9 cellular contexts compared by ENCODE assay signal in genomic region chr1:198162091-198162767, GRCh38. TPM values are rescaled to one million over a fixed set of nuclear protein-coding genes. Genes with fewer than 3 reads are reported as not detected.
DNase-seq lines count a peak whose midpoint lies in the region; ATAC-seq, FAIRE-seq and TF ChIP-seq lines count a peak whose summit lies in the region.
"Had no signal": no experiment of that assay in that cellular context is flagged by ENCODE, and none has a peak within 500 bp of the region (broad histone marks: within the 10 kb centered on the region; RNA-seq: fewer than 3 reads in every experiment).

No MANE protein-coding gene starts in this region.

- POLR2A ChIA-PET in PC-9 (lab: Charles Lee; ENCODE audit: unreplicated experiment), result interaction anchor here (0.6 kb wide), 1 partner anchor 519 kb away, joined by 6 read pairs; no protein-coding TSS in a partner anchor

- H3K79me2 ChIP-seq in PC-9 (ENCODE audit: low read depth), result peaks cover 100% of the 10 kb centered on the region

- H3K27ac ChIP-seq in small intestine (ENCODE audit: low read depth in 1 of 2, low read length in 1 of 2) (peak overlapping the region; percentile 83 to 85), PC-9 (no peak overlapping the region), mesenchymal stem cell (ENCODE audit: low read length, poor library complexity, severe bottlenecking) (no peak overlapping the region)

- H4K20me1 ChIP-seq in PC-9 (ENCODE audit: insufficient read depth), result 0 out of 2 replicates have a peak, but pooled peaks cover 4% of the 10 kb centered on the region

- H3K4ac ChIP-seq in mesenchymal stem cell (ENCODE audit: low read depth in 1 of 2, low read length in 2 of 2), result no peak overlapping the region

- no peak overlapping the region for H3K9ac ChIP-seq in mesenchymal stem cell (ENCODE audit: low read length)

- H3K36me3 Mint-ChIP-seq in activated CD4-positive, alpha-beta T cell treated with anti-CD3 and anti-CD28 coated beads, Interleukin-2, amount 10 ng/mL, durations not matched to agents 24 days and 14 days (ENCODE audit: low read depth), result peaks cover 5% of the 10 kb centered on the region
- H3K36me3 Mint-ChIP-seq in activated T-helper 17 cell treated with anti-CD3 and anti-CD28 coated beads, Interleukin-2, amount 50 U/mL, for 72 hours (ENCODE audit: low read depth), result peaks cover 21% of the 10 kb centered on the region

- peaks cover 8 to 16% of the 10 kb centered on the region in 2 donors for H3K4me1 ChIP-seq in small intestine (ENCODE audit: control insufficient read depth in 2 of 2, insufficient read depth in 1 of 2, low read depth in 1 of 2, low read length in 1 of 2)
- H3K4me1 ChIP-seq in PC-9 (replicated peaks; ENCODE audit: insufficient read depth), result peaks cover 20% of the 10 kb centered on the region; the same call in 1 of the 2 replicates
- H3K4me1 ChIP-seq in mesenchymal stem cell (ENCODE audit: control insufficient read depth, insufficient read depth, low read depth, low read length), result no peaks in the 10 kb centered on the region

- H3K27ac Mint-ChIP-seq in activated CD4-positive, alpha-beta T cell treated with anti-CD3 and anti-CD28 coated beads, Interleukin-2, amount 10 ng/mL, durations not matched to agents 24 days and 14 days, result peak overlapping the region; percentile 66
- peak overlapping the region; percentile 80 for H3K27ac Mint-ChIP-seq in activated T-helper 17 cell treated with anti-CD3 and anti-CD28 coated beads, Interleukin-2, amount 50 U/mL, for 72 hours

- H3K4me3 ChIP-seq in small intestine (ENCODE audit: low read depth in 1 of 2, low read length in 2 of 2), result no peak overlapping the region
- no peak overlapping the region for H3K4me3 ChIP-seq in PC-9
- H3K4me3 ChIP-seq in mesenchymal stem cell (ENCODE audit: insufficient read depth in 1 of 2, low read depth in 1 of 2, low read length in 2 of 2), result no peak overlapping the region

- 0 out of 2 replicates have a peak, but pooled peaks cover 5% of the 10 kb centered on the region for H3F3A ChIP-seq in PC-9 (ENCODE audit: insufficient read depth, low read depth)

- no peak overlapping the region for H3K14ac ChIP-seq in mesenchymal stem cell (ENCODE audit: low read length in 2 of 2)

- H3K36me3 ChIP-seq in small intestine (ENCODE audit: control insufficient read depth in 2 of 2, insufficient read depth in 2 of 2, low read length in 2 of 2) (no peaks in the 10 kb centered on the region), PC-9 (ENCODE audit: low read depth) (0 out of 2 replicates have a peak, but pooled peaks cover 4% of the 10 kb centered on the region), mesenchymal stem cell (ENCODE audit: control insufficient read depth in 1 of 2, insufficient read depth in 2 of 2, low read depth in 1 of 2, low read length in 2 of 2) (no peaks in the 10 kb centered on the region)

- H3K9me3 Mint-ChIP-seq in activated CD4-positive, alpha-beta T cell treated with anti-CD3 and anti-CD28 coated beads, Interleukin-2, amount 10 ng/mL, durations not matched to agents 24 days and 14 days, result no peaks in the 10 kb centered on the region
- no peaks in the 10 kb centered on the region for H3K9me3 Mint-ChIP-seq in activated T-helper 17 cell treated with anti-CD3 and anti-CD28 coated beads, Interleukin-2, amount 50 U/mL, for 72 hours

- ATAC-seq in HG03354 (IDR thresholded peaks at IDR 0.05; ENCODE audit: poor library complexity, severe bottlenecking, unreplicated experiment), result peak; percentile 10
- ATAC-seq in activated T-helper 17 cell treated with anti-CD3 and anti-CD28 coated beads, Interleukin-2, amount 50 U/mL, for 72 hours (replicated peaks), result no peak

- H3K9me2 ChIP-seq in PC-9 (ENCODE audit: insufficient read depth), result no peaks in the 10 kb centered on the region

- H4K8ac ChIP-seq in mesenchymal stem cell (ENCODE audit: low read length), result no peak overlapping the region

- no peaks in the 10 kb centered on the region for H3K27me3 Mint-ChIP-seq in activated CD4-positive, alpha-beta T cell treated with anti-CD3 and anti-CD28 coated beads, Interleukin-2, amount 10 ng/mL, durations not matched to agents 24 days and 14 days
- H3K27me3 Mint-ChIP-seq in activated T-helper 17 cell treated with anti-CD3 and anti-CD28 coated beads, Interleukin-2, amount 50 U/mL, for 72 hours, result no peaks in the 10 kb centered on the region

- no peaks in the 10 kb centered on the region for H3K27me3 ChIP-seq in small intestine (ENCODE audit: control insufficient read depth in 2 of 2, insufficient read depth in 2 of 2, low read length in 2 of 2)
- H3K27me3 ChIP-seq in PC-9 (ENCODE audit: insufficient read depth, low read depth), result no peaks in the 10 kb centered on the region
- H3K27me3 ChIP-seq in mesenchymal stem cell (ENCODE audit: control insufficient read depth in 1 of 2, insufficient read depth in 1 of 2, low read length in 2 of 2), result no peaks in the 10 kb centered on the region

- WGBS in small intestine, 3 donors, result 14 to 51% (median 23%) methylated on average over 2 of the region's 2 CpGs
- 100% methylated on average over 2 of the region's 2 CpGs for WGBS in mesenchymal stem cell

- no peaks in the 10 kb centered on the region for H3K9me3 ChIP-seq in small intestine (ENCODE audit: control insufficient read depth, low read depth)
- no peaks in the 10 kb centered on the region for H3K9me3 ChIP-seq in PC-9 (ENCODE audit: insufficient read depth, low read depth)
- no peaks in the 10 kb centered on the region for H3K9me3 ChIP-seq in mesenchymal stem cell (ENCODE audit: control insufficient read depth, low read length)

- DNase-seq in activated CD4-positive, alpha-beta T cell treated with anti-CD3 and anti-CD28 coated beads, Interleukin-2, amount 10 ng/mL, durations not matched to agents 24 days and 14 days, result no peak
- no peak for DNase-seq in activated CD4-positive, alpha-beta T cell treated with anti-CD3 and anti-CD28 coated beads for 4 hours
- DNase-seq in small intestine, result peak; percentile 86
- DNase-seq in PC-9, result no peak
- DNase-seq in DMS153 treated with DMSO at 0.1 percent for 48 hours (lab: John Stamatoyannopoulos, UW; ENCODE audit: unreplicated experiment), result no peak
- no peak for DNase-seq in mesenchymal stem cell
- DNase-seq: NCI-H2081 treated with DMSO at 0.1 percent for 48 hours had no signal

- H3K4me1 Mint-ChIP-seq in activated CD4-positive, alpha-beta T cell treated with anti-CD3 and anti-CD28 coated beads, Interleukin-2, amount 10 ng/mL, durations not matched to agents 24 days and 14 days, result peaks cover 51% of the 10 kb centered on the region
- peaks cover 46% of the 10 kb centered on the region for H3K4me1 Mint-ChIP-seq in activated T-helper 17 cell treated with anti-CD3 and anti-CD28 coated beads, Interleukin-2, amount 50 U/mL, for 72 hours

- no peak overlapping the region for H2BK120ac ChIP-seq in mesenchymal stem cell (ENCODE audit: low read depth, low read length)

- FAIRE-seq in small intestine (lab: Jason Lieb, UNC), result no peak

- peak overlapping the region; percentile 43 for H3K4me3 Mint-ChIP-seq in activated CD4-positive, alpha-beta T cell treated with anti-CD3 and anti-CD28 coated beads, Interleukin-2, amount 10 ng/mL, durations not matched to agents 24 days and 14 days
- H3K4me3 Mint-ChIP-seq in activated T-helper 17 cell treated with anti-CD3 and anti-CD28 coated beads, Interleukin-2, amount 50 U/mL, for 72 hours, result peak overlapping the region; percentile 90

- H4K91ac ChIP-seq in mesenchymal stem cell (ENCODE audit: low read length), result no peak overlapping the region

- H2AFZ ChIP-seq in PC-9 (no peak overlapping the region), mesenchymal stem cell (ENCODE audit: low read depth, low read length) (no peak overlapping the region)

- no peak overlapping the region for H3K4me2 ChIP-seq in PC-9
- no peak overlapping the region for H3K4me2 ChIP-seq in mesenchymal stem cell (ENCODE audit: low read length, poor library complexity, severe bottlenecking)

- no peak overlapping the region for H3K18ac ChIP-seq in mesenchymal stem cell (ENCODE audit: low read depth in 1 of 2, low read length in 2 of 2)

- no peak overlapping the region for H3K23ac ChIP-seq in mesenchymal stem cell (ENCODE audit: low read length in 2 of 2)

- TF ChIP-seq CTCF in PC-9 (conservative IDR thresholded peaks at IDR 0.05), result no peak

- H2BK5ac ChIP-seq in mesenchymal stem cell (ENCODE audit: low read depth, low read length, poor library complexity, severe bottlenecking), result no peak overlapping the region

- H2BK15ac ChIP-seq in mesenchymal stem cell (ENCODE audit: low read depth, poor library complexity, severe bottlenecking), result no peak overlapping the region

- CTCF ChIA-PET in PC-9 (lab: Charles Lee), result no interaction called here

- no TSS peak for BruUV-seq in PC-9 (replicated peaks; lab: Mats Ljungman, UMichigan)

- H2AK5ac ChIP-seq in mesenchymal stem cell (ENCODE audit: low read length, severe bottlenecking), result no peak overlapping the region

- intact Hi-C loops in activated CD4-positive, alpha-beta T cell treated with anti-CD3 and anti-CD28 coated beads, Interleukin-2, amount 10 ng/mL, durations not matched to agents 24 days and 14 days (cut with micrococcal nuclease), result no loop called here
- intact Hi-C loops in PC-9 (cut with micrococcal nuclease; ENCODE audit: unreplicated experiment), result no loop called here

- no peak overlapping the region for H2BK12ac ChIP-seq in mesenchymal stem cell (ENCODE audit: low read length in 2 of 2)

- H3K79me1 ChIP-seq in mesenchymal stem cell (replicated peaks; ENCODE audit: low read length, poor library complexity, severe bottlenecking), result peaks cover 16% of the 10 kb centered on the region

RNA-seq across cellular contexts. Expression of gene NEK7, which starts 5.4 kb away (rescaled TPM):
- 61.4 and 69.2 TPM in 2 replicates for total RNA-seq in activated CD4-positive, alpha-beta T cell treated with anti-CD3 and anti-CD28 coated beads, Interleukin-2, amount 10 ng/mL, durations not matched to agents 24 days and 14 days
- total RNA-seq in activated T-helper 17 cell treated with anti-CD3 and anti-CD28 coated beads, Interleukin-2, amount 50 U/mL, for 72 hours, result 10 to 100 TPM; 64.3 to 76.9 TPM
- polyA plus RNA-seq in small intestine, result 10 to 100 TPM; 14.9 to 29.1 (median 25.4) TPM
- 67.4 and 82.2 TPM in 2 replicates for total RNA-seq in PC-9 (2021)
- polyA plus RNA-seq in mesenchymal stem cell (2013, experiment 1 of 2), result 22.7 TPM
- polyA plus RNA-seq in mesenchymal stem cell (2013, experiment 2 of 2), result 25.2 TPM

Comparison
In these comparisons a context has a peak if more than half of its experiments do, and no peak if none do; other contexts are left out.
1. H3K27ac ChIP-seq: peak in small intestine (2 of 2); none in PC-9 (single experiment) and mesenchymal stem cell (single experiment).